ENCODE assay signal across 8 cellular contexts in genomic region chr17:64261422-64262124, GRCh38. TPM values are rescaled to one million over a fixed set of nuclear protein-coding genes. Genes with fewer than 3 reads are reported as not detected.
DNase-seq lines count a peak whose midpoint lies in the region; ATAC-seq lines count a peak whose summit lies in the region.

No MANE protein-coding gene starts in this region.

- no peak for DNase-seq in T-helper 2 cell treated with Interferon-gamma antibody and Interleukin-4, amounts not matched to agents 5 μg/mL and 100 μg/mL, for 36 hours (ENCODE audit: low spot score)
- no peak for DNase-seq in T-helper 2 cell
- no peak for DNase-seq in head of caudate nucleus

- H3K4me3 Mint-ChIP-seq in T-helper 2 cell treated with Interferon-gamma antibody and Interleukin-4, amounts not matched to agents 5 μg/mL and 100 μg/mL, for 36 hours, result peak overlapping the region; percentile 88
- H3K4me3 Mint-ChIP-seq in activated T-helper 17 cell treated with anti-CD3 and anti-CD28 coated beads, Interleukin-2, amount 50 U/mL, for 72 hours, result peak overlapping the region; percentile 79

- no peak for ATAC-seq in activated T-helper 17 cell treated with anti-CD3 and anti-CD28 coated beads, Interleukin-2, amount 50 U/mL, for 72 hours (replicated peaks)
- ATAC-seq in HG02571 (IDR thresholded peaks at IDR 0.05; ENCODE audit: unreplicated experiment), result no peak
- ATAC-seq in HG02798 (IDR thresholded peaks at IDR 0.05; ENCODE audit: poor library complexity, unreplicated experiment), result no peak

- 0 out of 2 replicates have a peak overlapping the region, but pooled peaks have one; percentile 66 for H3K9ac ChIP-seq in iPS-20b (ENCODE audit: low read depth, low read length)
- peak overlapping the region in 3 of 5 donors; percentile 76 to 92 (median 90) for H3K9ac ChIP-seq in subcutaneous abdominal adipose tissue (ENCODE audit: low read length in 5 of 5)

- H3K27ac Mint-ChIP-seq in T-helper 2 cell treated with Interferon-gamma antibody and Interleukin-4, amounts not matched to agents 5 μg/mL and 100 μg/mL, for 36 hours, result peak overlapping the region; percentile 94
- H3K27ac Mint-ChIP-seq in activated T-helper 17 cell treated with anti-CD3 and anti-CD28 coated beads, Interleukin-2, amount 50 U/mL, for 72 hours, result peak overlapping the region; percentile 91

- H3K4me1 ChIP-seq in iPS-20b (ENCODE audit: insufficient read depth, low read length) (peaks cover 8% of the 10 kb centered on the region; the same call in 1 of the 2 replicates), subcutaneous abdominal adipose tissue (ENCODE audit: control insufficient read depth in 5 of 5, insufficient read depth in 5 of 5, low read length in 5 of 5) (peaks cover 2 to 36% (median 31%) of the 10 kb centered on the region in 5 donors)

- no peaks in the 10 kb centered on the region for H3K9me3 Mint-ChIP-seq in T-helper 2 cell treated with Interferon-gamma antibody and Interleukin-4, amounts not matched to agents 5 μg/mL and 100 μg/mL, for 36 hours
- no peaks in the 10 kb centered on the region for H3K9me3 Mint-ChIP-seq in activated T-helper 17 cell treated with anti-CD3 and anti-CD28 coated beads, Interleukin-2, amount 50 U/mL, for 72 hours

- H3K27ac ChIP-seq in iPS-20b (ENCODE audit: low read length) (no peak overlapping the region), subcutaneous abdominal adipose tissue (ENCODE audit: low read depth, low read length) (no peak overlapping the region)

- peaks cover 7% of the 10 kb centered on the region for H3K27me3 Mint-ChIP-seq in T-helper 2 cell treated with Interferon-gamma antibody and Interleukin-4, amounts not matched to agents 5 μg/mL and 100 μg/mL, for 36 hours (ENCODE audit: low read depth)
- no peaks in the 10 kb centered on the region for H3K27me3 Mint-ChIP-seq in activated T-helper 17 cell treated with anti-CD3 and anti-CD28 coated beads, Interleukin-2, amount 50 U/mL, for 72 hours

- intact Hi-C loops in head of caudate nucleus (cut with DNase I), result loop anchor here (5.0 kb wide), 2 partner anchors 49 to 104 kb away; no protein-coding TSS in a partner anchor

- no peaks in the 10 kb centered on the region for H3K9me3 ChIP-seq in iPS-20b (ENCODE audit: insufficient read depth, low read depth, low read length)
- H3K9me3 ChIP-seq in subcutaneous abdominal adipose tissue (ENCODE audit: control insufficient read depth in 5 of 5, low read length in 5 of 5), result no peaks in the 10 kb centered on the region

- H3K36me3 ChIP-seq in iPS-20b (ENCODE audit: insufficient read depth, low read depth, low read length), result no peaks in the 10 kb centered on the region
- no peaks in the 10 kb centered on the region for H3K36me3 ChIP-seq in subcutaneous abdominal adipose tissue (ENCODE audit: control insufficient read depth in 5 of 5, insufficient read depth in 5 of 5, low read length in 5 of 5)

- H3K36me3 Mint-ChIP-seq in T-helper 2 cell treated with Interferon-gamma antibody and Interleukin-4, amounts not matched to agents 5 μg/mL and 100 μg/mL, for 36 hours (ENCODE audit: low read depth), result no peaks in the 10 kb centered on the region
- H3K36me3 Mint-ChIP-seq in activated T-helper 17 cell treated with anti-CD3 and anti-CD28 coated beads, Interleukin-2, amount 50 U/mL, for 72 hours (ENCODE audit: low read depth), result no peaks in the 10 kb centered on the region

- H3K4me1 Mint-ChIP-seq in T-helper 2 cell treated with Interferon-gamma antibody and Interleukin-4, amounts not matched to agents 5 μg/mL and 100 μg/mL, for 36 hours (ENCODE audit: low read depth), result peaks cover 27% of the 10 kb centered on the region
- H3K4me1 Mint-ChIP-seq in activated T-helper 17 cell treated with anti-CD3 and anti-CD28 coated beads, Interleukin-2, amount 50 U/mL, for 72 hours, result peaks cover 18% of the 10 kb centered on the region

- H3K27me3 ChIP-seq in iPS-20b (ENCODE audit: insufficient read depth, low read length) (peaks cover 42% of the 10 kb centered on the region), subcutaneous abdominal adipose tissue (ENCODE audit: control insufficient read depth in 5 of 5, insufficient read depth in 4 of 5, low read length in 5 of 5) (no peaks in the 10 kb centered on the region)

- H3K4me3 ChIP-seq in iPS-20b (ENCODE audit: low read length) (peak overlapping the region; percentile 80), subcutaneous abdominal adipose tissue (ENCODE audit: low read depth in 1 of 5, low read length in 5 of 5) (peak overlapping the region; percentile 55 to 91 (median 78))

RNA-seq across cellular contexts. Expression of gene TEX2, which starts 1.5 kb away (rescaled TPM):
- 10 to 100 TPM in 1 of 2 donors, 1 to 10 TPM in 1; 9.4 to 14.9 TPM for total RNA-seq in activated T-helper 17 cell treated with anti-CD3 and anti-CD28 coated beads, Interleukin-2, amount 50 U/mL, for 72 hours
